Comparison of ENCODE assay signal across 8 cellular contexts in genomic region chrX:129843209-129843458, GRCh38. TPM values are rescaled to one million over a fixed set of nuclear protein-coding genes. Genes with fewer than 3 reads are reported as not detected.
A peak's percentile ranks its signal among the peaks of the same experiment; 100 is the strongest.
DNase-seq lines count a peak whose midpoint lies in the region; ATAC-seq and TF ChIP-seq lines count a peak whose summit lies in the region.

No MANE protein-coding gene starts in this region.

- no peak overlapping the region for H2AK5ac ChIP-seq in neuronal stem cell (ENCODE audit: low read depth, low read length)

- peaks cover 24% of the 10 kb centered on the region for H3K4me1 ChIP-seq in CD8-positive, alpha-beta T cell (ENCODE audit: insufficient read depth, low read length)
- H3K4me1 ChIP-seq in OCI-LY1 (ENCODE audit: insufficient read depth, low read length, severe bottlenecking) (peaks cover 32% of the 10 kb centered on the region), neuronal stem cell (ENCODE audit: control insufficient read depth in 2 of 2, insufficient read depth in 1 of 2, low read depth in 1 of 2, low read length in 2 of 2) (peaks cover 0 to 10% of the 10 kb centered on the region in 2 donors)

- H3K4me3 ChIP-seq in CD8-positive, alpha-beta T cell (ENCODE audit: low read depth, low read length) = peak overlapping the region; percentile 73
- H3K4me3 ChIP-seq in OCI-LY1 (ENCODE audit: low read depth, low read length, poor library complexity, severe bottlenecking) = peak overlapping the region; percentile 70
- H3K4me3 ChIP-seq in neuronal stem cell (ENCODE audit: low read length in 2 of 2) = peak overlapping the region; percentile 66 to 94

- no peaks in the 10 kb centered on the region for H3K9me3 Mint-ChIP-seq in CD8-positive, alpha-beta T cell
- no peaks in the 10 kb centered on the region for H3K9me3 Mint-ChIP-seq in endothelial cell (ENCODE audit: unreplicated experiment)

- no peak overlapping the region for H2BK15ac ChIP-seq in neuronal stem cell (ENCODE audit: low read length)

- peak overlapping the region; percentile 86 for H3K4me3 Mint-ChIP-seq in CD8-positive, alpha-beta T cell
- H3K4me3 Mint-ChIP-seq in endothelial cell (ENCODE audit: unreplicated experiment) = peak overlapping the region; percentile 93

- H2AFZ ChIP-seq in OCI-LY1 (ENCODE audit: low read length) (no peak overlapping the region), neuronal stem cell (ENCODE audit: low read length) (peak overlapping the region; percentile 92)

- TF ChIP-seq CTCF in CD8-positive, alpha-beta T cell (IDR thresholded peaks at IDR 0.05) = no peak
- no peak for TF ChIP-seq CTCF in OCI-LY1 (IDR thresholded peaks at IDR 0.05; ENCODE audit: low read length)
- no peak for TF ChIP-seq CTCF in endothelial cell (IDR thresholded peaks at IDR 0.05; ENCODE audit: unreplicated experiment)

- H3K9me2 ChIP-seq in OCI-LY1 (ENCODE audit: low read depth, low read length) = no peaks in the 10 kb centered on the region

- no peak overlapping the region for H2BK5ac ChIP-seq in neuronal stem cell (ENCODE audit: low read length)

- no peak overlapping the region for H4K91ac ChIP-seq in neuronal stem cell (ENCODE audit: low read depth, low read length, poor library complexity)

- peaks cover 32% of the 10 kb centered on the region for H3K4me1 Mint-ChIP-seq in CD8-positive, alpha-beta T cell (ENCODE audit: low read depth)
- H3K4me1 Mint-ChIP-seq in endothelial cell (ENCODE audit: unreplicated experiment) = peaks cover 13% of the 10 kb centered on the region

- no peak overlapping the region for H3K18ac ChIP-seq in neuronal stem cell (ENCODE audit: low read length)

- H3K79me2 ChIP-seq in OCI-LY1 (ENCODE audit: insufficient read depth, low read length) = no peaks in the 10 kb centered on the region

- no peaks in the 10 kb centered on the region for H3K36me3 ChIP-seq in CD8-positive, alpha-beta T cell (ENCODE audit: insufficient read depth, low read length)
- H3K36me3 ChIP-seq in OCI-LY1 (ENCODE audit: insufficient read depth, low read length) = peaks cover 7% of the 10 kb centered on the region; the same call in 1 of the 2 replicates
- peaks cover 2 to 11% of the 10 kb centered on the region in 2 donors for H3K36me3 ChIP-seq in neuronal stem cell (replicated peaks in 1 of 2; ENCODE audit: control insufficient read depth in 2 of 2, insufficient read depth in 2 of 2, low read length in 2 of 2)

- no peak overlapping the region for H3K14ac ChIP-seq in neuronal stem cell (ENCODE audit: low read length)

- no peak overlapping the region for H3K27ac Mint-ChIP-seq in CD8-positive, alpha-beta T cell
- no peak overlapping the region for H3K27ac Mint-ChIP-seq in endothelial cell (ENCODE audit: unreplicated experiment)

- intact Hi-C loops in CD8-positive, alpha-beta T cell (cut with DNase I, micrococcal nuclease) = loop anchor here (1.0 to 10.0 kb wide), 6 partner anchors 58 to 1062 kb away; partner anchors contain the start of genes UTP14A (in 2 of the 2) and ENOX2 (in 1 of the 2)

- H3K27me3 Mint-ChIP-seq in CD8-positive, alpha-beta T cell (ENCODE audit: low read depth) = no peaks in the 10 kb centered on the region
- H3K27me3 Mint-ChIP-seq in endothelial cell (ENCODE audit: unreplicated experiment) = peaks cover 4% of the 10 kb centered on the region

- H3K36me3 Mint-ChIP-seq in CD8-positive, alpha-beta T cell = no peaks in the 10 kb centered on the region
- H3K36me3 Mint-ChIP-seq in endothelial cell (ENCODE audit: low read depth, unreplicated experiment) = no peaks in the 10 kb centered on the region

- H3K27ac ChIP-seq in CD8-positive, alpha-beta T cell (ENCODE audit: low read depth, low read length) = no peak overlapping the region
- peak overlapping the region; percentile 38 for H3K27ac ChIP-seq in OCI-LY1 (ENCODE audit: low read depth, low read length, poor library complexity, severe bottlenecking)
- no peak overlapping the region for H3K27ac ChIP-seq in neuronal stem cell (replicated peaks; ENCODE audit: low read length)

- H3K27me3 ChIP-seq in CD8-positive, alpha-beta T cell (ENCODE audit: insufficient read depth, low read length) = no peaks in the 10 kb centered on the region
- H3K27me3 ChIP-seq in OCI-LY1 (ENCODE audit: insufficient read depth, low read length) = no peaks in the 10 kb centered on the region
- peaks cover 0 to 5% (median 0%) of the 10 kb centered on the region in 3 experiments for H3K27me3 ChIP-seq in neuronal stem cell (ENCODE audit: control insufficient read depth in 3 of 3, insufficient read depth in 3 of 3, low read depth in 1 of 3, low read length in 3 of 3)

- no CpG with 5 or more reads among the region's 23 CpGs for WGBS in neuronal stem cell (ENCODE audit: extremely low coverage in 2 of 2, insufficient read length in 2 of 2, insufficient replicate concordance in 1 of 2), 2 donors

- H3K9ac ChIP-seq in OCI-LY1 (ENCODE audit: low read length) (peak overlapping the region; percentile 80), neuronal stem cell (ENCODE audit: low read depth, low read length, poor library complexity) (peak overlapping the region; percentile 77)

- H3F3A ChIP-seq in OCI-LY1 (ENCODE audit: insufficient read depth, low read length) = no peaks in the 10 kb centered on the region

- H3K4me2 ChIP-seq in OCI-LY1 (ENCODE audit: low read length) = peak overlapping the region; percentile 85
- H3K4me2 ChIP-seq in neuronal stem cell (ENCODE audit: insufficient read depth, low read length, poor library complexity, severe bottlenecking) = peak overlapping the region; percentile 57

- no peaks in the 10 kb centered on the region for H4K20me1 ChIP-seq in OCI-LY1 (ENCODE audit: insufficient read depth, low read length)

- peaks cover 2% of the 10 kb centered on the region for H3K79me1 ChIP-seq in neuronal stem cell (ENCODE audit: low read depth, low read length)

- ATAC-seq in CD8-positive, alpha-beta T cell = no peak
- ATAC-seq in HG03095 (IDR thresholded peaks at IDR 0.05; ENCODE audit: unreplicated experiment) = no peak

- no peak for DNase-seq in CD8-positive, alpha-beta T cell
- DNase-seq in endothelial cell (ENCODE audit: low spot score) = no peak
- DNase-seq in neuronal stem cell (ENCODE audit: low spot score) = no peak
- no peak for DNase-seq in AG20443 (ENCODE audit: low spot score)
- no peak for DNase-seq in NCI-H524 (lab: John Stamatoyannopoulos, UW)
- DNase-seq in cortex of kidney (lab: John Stamatoyannopoulos, UW) = no peak

- POLR2A ChIA-PET in CD8-positive, alpha-beta T cell (lab: Charles Lee) = no interaction called here

- no peak overlapping the region for H2BK12ac ChIP-seq in neuronal stem cell (ENCODE audit: low read length)

- H2BK120ac ChIP-seq in neuronal stem cell (ENCODE audit: low read depth, low read length) = no peak overlapping the region

- no peak overlapping the region for H4K8ac ChIP-seq in neuronal stem cell (ENCODE audit: low read depth, low read length)

- no peak overlapping the region for H3K23ac ChIP-seq in neuronal stem cell (ENCODE audit: low read depth, low read length, poor library complexity)

- H3K4ac ChIP-seq in neuronal stem cell (ENCODE audit: low read length) = no peak overlapping the region

- H3K9me3 ChIP-seq in CD8-positive, alpha-beta T cell (ENCODE audit: low read length) = no peaks in the 10 kb centered on the region
- H3K9me3 ChIP-seq in OCI-LY1 (ENCODE audit: low read length) = no peaks in the 10 kb centered on the region
- H3K9me3 ChIP-seq in neuronal stem cell (replicated peaks in 1 of 2; ENCODE audit: control insufficient read depth in 2 of 2, insufficient read depth in 1 of 2, low read depth in 1 of 2, low read length in 2 of 2) = no peaks in the 10 kb centered on the region

- CTCF ChIA-PET in CD8-positive, alpha-beta T cell (lab: Charles Lee) = no interaction called here

RNA-seq across cellular contexts. Expression of gene ZDHHC9, which starts 0.6 kb away (rescaled TPM):
- total RNA-seq in CD8-positive, alpha-beta T cell = 1 to 10 TPM; 2.4 to 2.6 TPM
- total RNA-seq in endothelial cell (ENCODE audit: unreplicated experiment) = 37.8 TPM
- polyA plus RNA-seq in neuronal stem cell (2013, experiment 1 of 2) = 32.4 TPM
- 32.7 TPM for polyA plus RNA-seq in neuronal stem cell (2013, experiment 2 of 2)

Comparison
In these comparisons a context has a peak if more than half of its experiments do, and no peak if none do; other contexts are left out.
1. RNA of gene ZDHHC9, which starts 0.6 kb away (total RNA-seq): 37.8 TPM in endothelial cell (single experiment); 2.4 to 2.6 TPM in CD8-positive, alpha-beta T cell; every median in the first group is over 10 times any median in the second.
2. Peak in every context shown above with its lines, with median percentiles within 50 percentile points of each other: H3K4me3 ChIP-seq.